ENCODE assay signal across 8 cellular contexts in genomic region chr17:83050651-83051422, GRCh38. TPM values are rescaled to one million over a fixed set of nuclear protein-coding genes. Genes with fewer than 3 reads are reported as not detected.
DNase-seq lines count a peak whose midpoint lies in the region; ATAC-seq and TF ChIP-seq lines count a peak whose summit lies in the region.

No MANE protein-coding gene starts in this region.

- peaks cover 42% of the 10 kb centered on the region for H3K4me1 Mint-ChIP-seq in activated T-cell treated with anti-CD3 and anti-CD28 coated beads, Interleukin-2, amount 50 U/mL, for 4 hours (ENCODE audit: low read depth)
- peaks cover 53% of the 10 kb centered on the region for H3K4me1 Mint-ChIP-seq in activated CD8-positive, alpha-beta T cell treated with anti-CD3 and anti-CD28 coated beads for 36 hours (ENCODE audit: low read depth)
- peaks cover 48% of the 10 kb centered on the region for H3K4me1 Mint-ChIP-seq in stimulated activated effector memory CD8-positive, alpha-beta T cell treated with anti-CD3 and anti-CD28 coated beads, Interleukin-12 subunit alpha, Interleukin-12 subunit beta, amount 100 ng/mL, for 72 hours

- ATAC-seq in activated T-cell treated with anti-CD3 and anti-CD28 coated beads, Interleukin-2, amount 50 U/mL, for 4 hours = no peak
- ATAC-seq in activated CD8-positive, alpha-beta T cell treated with anti-CD3 and anti-CD28 coated beads for 36 hours = no peak
- ATAC-seq in stimulated activated effector memory CD8-positive, alpha-beta T cell treated with anti-CD3 and anti-CD28 coated beads, Interleukin-12 subunit alpha, Interleukin-12 subunit beta, amount 100 ng/mL, for 72 hours = no peak

- CTCF ChIA-PET in activated CD8-positive, alpha-beta T cell treated with anti-CD3 and anti-CD28 coated beads for 36 hours (lab: Charles Lee) = no interaction called here

- H3K9ac ChIP-seq in iPS-15b (ENCODE audit: low read depth, low read length) = peak overlapping the region; percentile 76

- no peaks in the 10 kb centered on the region for H3K9me3 ChIP-seq in iPS-15b (ENCODE audit: control insufficient read depth, insufficient read depth, low read length)

- no peaks in the 10 kb centered on the region for H3K27me3 ChIP-seq in iPS-15b (ENCODE audit: control insufficient read depth, insufficient read depth, low read length)

- H3K9me3 Mint-ChIP-seq in activated T-cell treated with anti-CD3 and anti-CD28 coated beads, Interleukin-2, amount 50 U/mL, for 4 hours = no peaks in the 10 kb centered on the region
- peaks cover 4% of the 10 kb centered on the region for H3K9me3 Mint-ChIP-seq in activated CD8-positive, alpha-beta T cell treated with anti-CD3 and anti-CD28 coated beads for 36 hours
- H3K9me3 Mint-ChIP-seq in stimulated activated effector memory CD8-positive, alpha-beta T cell treated with anti-CD3 and anti-CD28 coated beads, Interleukin-12 subunit alpha, Interleukin-12 subunit beta, amount 100 ng/mL, for 72 hours = peaks cover 4% of the 10 kb centered on the region

- H3K4me3 Mint-ChIP-seq in activated T-cell treated with anti-CD3 and anti-CD28 coated beads, Interleukin-2, amount 50 U/mL, for 4 hours = peak overlapping the region; percentile 86
- peak overlapping the region; percentile 88 for H3K4me3 Mint-ChIP-seq in activated CD8-positive, alpha-beta T cell treated with anti-CD3 and anti-CD28 coated beads for 36 hours
- peak overlapping the region; percentile 93 for H3K4me3 Mint-ChIP-seq in stimulated activated effector memory CD8-positive, alpha-beta T cell treated with anti-CD3 and anti-CD28 coated beads, Interleukin-12 subunit alpha, Interleukin-12 subunit beta, amount 100 ng/mL, for 72 hours

- no peaks in the 10 kb centered on the region for H3K27me3 Mint-ChIP-seq in activated T-cell treated with anti-CD3 and anti-CD28 coated beads, Interleukin-2, amount 50 U/mL, for 4 hours (ENCODE audit: low read depth)
- H3K27me3 Mint-ChIP-seq in activated CD8-positive, alpha-beta T cell treated with anti-CD3 and anti-CD28 coated beads for 36 hours = no peaks in the 10 kb centered on the region

- H3K36me3 Mint-ChIP-seq in activated T-cell treated with anti-CD3 and anti-CD28 coated beads, Interleukin-2, amount 50 U/mL, for 4 hours (ENCODE audit: insufficient read depth) = peaks cover 8% of the 10 kb centered on the region
- H3K36me3 Mint-ChIP-seq in activated CD8-positive, alpha-beta T cell treated with anti-CD3 and anti-CD28 coated beads for 36 hours (ENCODE audit: low read depth) = peaks cover 16% of the 10 kb centered on the region
- peaks cover 15% of the 10 kb centered on the region for H3K36me3 Mint-ChIP-seq in stimulated activated effector memory CD8-positive, alpha-beta T cell treated with anti-CD3 and anti-CD28 coated beads, Interleukin-12 subunit alpha, Interleukin-12 subunit beta, amount 100 ng/mL, for 72 hours

- POLR2A ChIA-PET in activated CD8-positive, alpha-beta T cell treated with anti-CD3 and anti-CD28 coated beads for 36 hours (lab: Charles Lee) = no interaction called here

- intact Hi-C loops in activated CD8-positive, alpha-beta T cell treated with anti-CD3 and anti-CD28 coated beads for 36 hours (cut with micrococcal nuclease) = no loop called here

- H3K4me3 ChIP-seq in iPS-15b (ENCODE audit: low read depth, low read length) = peak overlapping the region; percentile 72

- no peak for TF ChIP-seq CTCF in activated CD8-positive, alpha-beta T cell treated with anti-CD3 and anti-CD28 coated beads for 36 hours (IDR thresholded peaks at IDR 0.05)

- H3K4me1 ChIP-seq in iPS-15b (ENCODE audit: control insufficient read depth, insufficient read depth, low read length) = no peaks in the 10 kb centered on the region

- H3K36me3 ChIP-seq in iPS-15b (ENCODE audit: control insufficient read depth, insufficient read depth, low read length) = no peaks in the 10 kb centered on the region

- peak overlapping the region; percentile 82 for H3K27ac Mint-ChIP-seq in activated CD8-positive, alpha-beta T cell treated with anti-CD3 and anti-CD28 coated beads for 36 hours
- H3K27ac Mint-ChIP-seq in stimulated activated effector memory CD8-positive, alpha-beta T cell treated with anti-CD3 and anti-CD28 coated beads, Interleukin-12 subunit alpha, Interleukin-12 subunit beta, amount 100 ng/mL, for 72 hours = peak overlapping the region; percentile 90

- peak; percentile 7 for DNase-seq in activated T-cell treated with anti-CD3 and anti-CD28 coated beads, Interleukin-2, amount 50 U/mL, for 4 hours
- no peak for DNase-seq in activated T-cell treated with anti-CD3 and anti-CD28 coated beads, Interleukin-2, amount 50 U/mL, for 48 hours
- no peak for DNase-seq in activated CD8-positive, alpha-beta T cell treated with anti-CD3 and anti-CD28 coated beads for 36 hours
- DNase-seq in stimulated activated effector memory CD8-positive, alpha-beta T cell treated with anti-CD3 and anti-CD28 coated beads, Interleukin-12 subunit alpha, Interleukin-12 subunit beta, amount 100 ng/mL, for 72 hours (ENCODE audit: low spot score in 2 of 2) = peak in 1 of 2 donors; percentile 47
- DNase-seq in GDM1 (lab: John Stamatoyannopoulos, UW) (no peak), DMS 273 treated with DMSO at 0.1 percent for 48 hours (lab: John Stamatoyannopoulos, UW) (no peak), OCI-M2 (lab: John Stamatoyannopoulos, UW; ENCODE audit: unreplicated experiment) (no peak)

RNA-seq across cellular contexts. Expression of gene METRNL, which starts 28.6 kb away (rescaled TPM):
- total RNA-seq in activated T-cell treated with anti-CD3 and anti-CD28 coated beads, Interleukin-2, amount 50 U/mL, for 4 hours = 10 to 100 TPM; 12.1 to 26.2 (median 23.1) TPM
- total RNA-seq in activated CD8-positive, alpha-beta T cell treated with anti-CD3 and anti-CD28 coated beads for 36 hours = 10 to 100 TPM; 23.3 to 24.1 TPM
